Comparison of ENCODE assay signal across 27 cellular contexts in genomic region chr7:108372601-108373000, GRCh38.
DNase-seq lines count a peak whose midpoint lies in the region; ATAC-seq and TF ChIP-seq lines count a peak whose summit lies in the region.
"Had no signal": no experiment of that assay in that cellular context is flagged by ENCODE, and none has a peak within 500 bp of the region (broad histone marks: within the 10 kb centered on the region; RNA-seq: fewer than 3 reads in every experiment).

No MANE protein-coding gene starts in this region.

- H3K27me3 ChIP-seq in adipocyte (replicated peaks; ENCODE audit: control insufficient read depth, insufficient read depth, low read length) = no peaks in the 10 kb centered on the region
- H3K27me3 ChIP-seq: BLaER1 had no signal

- H3K4me3 ChIP-seq in adipocyte (ENCODE audit: low read length) (peak overlapping the region; percentile 23), choroid plexus epithelial cell (ENCODE audit: low read depth, low read length) (no peak overlapping the region), fibroblast of pulmonary artery (replicated peaks; ENCODE audit: low read depth, low read length) (no peak overlapping the region)
- H3K4me3 ChIP-seq: BLaER1, GM23338, SJSA1 had no signal

- H3K9ac ChIP-seq in adipocyte (ENCODE audit: low read length) = no peak overlapping the region
- H3K9ac ChIP-seq: BLaER1, KMS-11 had no signal

- peaks cover 9% of the 10 kb centered on the region for H3K36me3 ChIP-seq in adipocyte (ENCODE audit: control insufficient read depth, insufficient read depth, low read length, severe bottlenecking)
- H3K36me3 ChIP-seq: BLaER1, SJSA1 had no signal

- ATAC-seq in HG03342 (IDR thresholded peaks at IDR 0.05; ENCODE audit: unreplicated experiment) = no peak
- no peak for ATAC-seq in HG03432 (IDR thresholded peaks at IDR 0.05; ENCODE audit: unreplicated experiment)
- ATAC-seq: GM23338 had no signal

- DNase-seq in adipocyte (ENCODE audit: low read depth) (no peak), choroid plexus epithelial cell (ENCODE audit: low read depth) (peak; percentile 27), fibroblast of pulmonary artery (ENCODE audit: low read depth) (peak; percentile 35), stromal cell of bone marrow (ENCODE audit: low read depth) (peak; percentile 33)
- no peak for DNase-seq in activated CD4-positive, CD25-positive, alpha-beta regulatory T cell treated with anti-CD3 and anti-CD28 coated beads, Interleukin-2, amount 50 U/mL, for 72 hours
- DNase-seq: CD4-positive, CD25-positive, alpha-beta regulatory T cell; DMS153; DND-41; H9; HFFc6; IMR-90; NCI-H1092 treated with DMSO at 0.1 percent for 48 hours; NCI-H1436; NCI-H187; NCI-H2081 treated with DMSO at 0.1 percent for 48 hours; NCI-H2171; NCI-H226; NCI-H510A; NCI-H69; Right ventricle myocardium superior; RPMI8226 had no signal

- H3K9me3 ChIP-seq in adipocyte (ENCODE audit: control insufficient read depth, low read length) = peaks cover 7% of the 10 kb centered on the region
- H3K9me3 ChIP-seq: SJSA1 had no signal

- H3K4me1 ChIP-seq in adipocyte (ENCODE audit: control insufficient read depth, insufficient read depth, low read length) = peaks cover 37% of the 10 kb centered on the region
- H3K4me1 ChIP-seq: BLaER1, SJSA1 had no signal

- TF ChIP-seq CTCF in choroid plexus epithelial cell (conservative IDR thresholded peaks at IDR 0.05; ENCODE audit: low read depth, low read length) = no peak
- TF ChIP-seq CTCF in fibroblast of pulmonary artery (IDR thresholded peaks at IDR 0.05; ENCODE audit: low read length, missing control alignments) = no peak

Comparison
In these comparisons a context has a peak if more than half of its experiments do, and no peak if none do; other contexts are left out.
1. DNase-seq: peak in choroid plexus epithelial cell (single experiment), fibroblast of pulmonary artery (single experiment) and stromal cell of bone marrow (single experiment); none in adipocyte (single experiment) and activated CD4-positive, CD25-positive, alpha-beta regulatory T cell treated with anti-CD3 and anti-CD28 coated beads, Interleukin-2, amount 50 U/mL, for 72 hours (single experiment).